ENCODE assay signal across 1 cellular context in the genomic region with DNA sequence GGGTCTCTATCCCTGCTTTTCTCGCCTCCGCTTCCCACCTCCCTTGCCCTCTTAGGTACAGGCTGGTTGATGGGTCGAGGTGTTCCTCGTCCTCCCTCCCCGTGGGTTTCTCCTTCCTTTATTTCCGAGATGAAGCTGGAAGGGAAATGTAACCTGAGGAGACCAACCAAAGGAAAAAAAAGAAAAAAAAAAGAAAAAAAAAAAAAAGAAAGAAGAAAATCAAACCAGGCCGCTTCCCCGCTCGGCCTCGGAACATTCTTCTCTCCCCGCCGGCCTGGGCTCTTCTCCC.
TF ChIP-seq lines count a peak whose summit lies in the region.

No MANE protein-coding gene starts in this region.

TF ChIP-seq in K562, 482 proteins besides CTCF, POLR2A, EP300 and RAD21:
- TF ChIP-seq SMARCB1 (IDR thresholded peaks at IDR 0.05; ENCODE audit: insufficient read length, low read depth) (no peak), LEF1 (IDR thresholded peaks at IDR 0.05) (no peak), FOXP1 (CRISPR knock-in tag; IDR thresholded peaks at IDR 0.05) (no peak), ZNF165 (CRISPR knock-in tag; IDR thresholded peaks at IDR 0.05; ENCODE audit: borderline replicate concordance) (no peak), TAF15 (IDR thresholded peaks at IDR 0.05; ENCODE audit: low read depth, low read length) (no peak), FOXJ3 (CRISPR knock-in tag; IDR thresholded peaks at IDR 0.05) (no peak), ELF1 (tag; IDR thresholded peaks at IDR 0.05) (no peak), HMG20B (CRISPR knock-in tag; IDR thresholded peaks at IDR 0.05) (no peak), BRD9 (IDR thresholded peaks at IDR 0.05; ENCODE audit: low read depth, partially characterized antibody) (no peak), BACH1 (tag; IDR thresholded peaks at IDR 0.05) (no peak), RBM22 (IDR thresholded peaks at IDR 0.05; ENCODE audit: low read depth, low read length, poor library complexity, severe bottlenecking) (no peak), ZBTB1 (CRISPR knock-in tag; IDR thresholded peaks at IDR 0.05; ENCODE audit: borderline replicate concordance, low read depth) (no peak), ELF4 (CRISPR knock-in tag; IDR thresholded peaks at IDR 0.05) (no peak), NR2C2 (CRISPR knock-in tag; IDR thresholded peaks at IDR 0.05) (no peak), NR2C2 (tag; IDR thresholded peaks at IDR 0.05) (no peak), STAT5B (CRISPR knock-in tag; IDR thresholded peaks at IDR 0.05) (no peak)
- TF ChIP-seq, protein P1, sequence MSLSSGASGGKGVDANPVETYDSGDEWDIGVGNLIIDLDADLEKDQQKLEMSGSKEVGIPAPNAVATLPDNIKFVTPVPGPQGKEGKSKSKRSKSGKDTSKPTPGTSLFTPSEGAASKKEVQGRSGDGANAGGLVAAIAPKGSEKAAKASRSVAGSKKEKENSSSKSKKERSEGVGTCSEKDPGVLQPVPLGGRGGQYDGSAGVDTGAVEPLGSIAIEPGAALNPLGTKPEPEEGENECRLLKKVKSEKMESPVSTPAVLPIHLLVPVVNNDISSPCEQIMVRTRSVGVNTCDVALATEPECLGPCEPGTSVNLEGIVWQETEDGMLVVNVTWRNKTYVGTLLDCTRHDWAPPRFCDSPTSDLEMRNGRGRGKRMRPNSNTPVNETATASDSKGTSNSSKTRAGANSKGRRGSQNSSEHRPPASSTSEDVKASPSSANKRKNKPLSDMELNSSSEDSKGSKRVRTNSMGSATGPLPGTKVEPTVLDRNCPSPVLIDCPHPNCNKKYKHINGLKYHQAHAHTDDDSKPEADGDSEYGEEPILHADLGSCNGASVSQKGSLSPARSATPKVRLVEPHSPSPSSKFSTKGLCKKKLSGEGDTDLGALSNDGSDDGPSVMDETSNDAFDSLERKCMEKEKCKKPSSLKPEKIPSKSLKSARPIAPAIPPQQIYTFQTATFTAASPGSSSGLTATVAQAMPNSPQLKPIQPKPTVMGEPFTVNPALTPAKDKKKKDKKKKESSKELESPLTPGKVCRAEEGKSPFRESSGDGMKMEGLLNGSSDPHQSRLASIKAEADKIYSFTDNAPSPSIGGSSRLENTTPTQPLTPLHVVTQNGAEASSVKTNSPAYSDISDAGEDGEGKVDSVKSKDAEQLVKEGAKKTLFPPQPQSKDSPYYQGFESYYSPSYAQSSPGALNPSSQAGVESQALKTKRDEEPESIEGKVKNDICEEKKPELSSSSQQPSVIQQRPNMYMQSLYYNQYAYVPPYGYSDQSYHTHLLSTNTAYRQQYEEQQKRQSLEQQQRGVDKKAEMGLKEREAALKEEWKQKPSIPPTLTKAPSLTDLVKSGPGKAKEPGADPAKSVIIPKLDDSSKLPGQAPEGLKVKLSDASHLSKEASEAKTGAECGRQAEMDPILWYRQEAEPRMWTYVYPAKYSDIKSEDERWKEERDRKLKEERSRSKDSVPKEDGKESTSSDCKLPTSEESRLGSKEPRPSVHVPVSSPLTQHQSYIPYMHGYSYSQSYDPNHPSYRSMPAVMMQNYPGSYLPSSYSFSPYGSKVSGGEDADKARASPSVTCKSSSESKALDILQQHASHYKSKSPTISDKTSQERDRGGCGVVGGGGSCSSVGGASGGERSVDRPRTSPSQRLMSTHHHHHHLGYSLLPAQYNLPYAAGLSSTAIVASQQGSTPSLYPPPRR (CRISPR knock-in tag; IDR thresholded peaks at IDR 0.05; ENCODE audit: borderline replicate concordance) = no peak
- TF ChIP-seq, protein P2, sequence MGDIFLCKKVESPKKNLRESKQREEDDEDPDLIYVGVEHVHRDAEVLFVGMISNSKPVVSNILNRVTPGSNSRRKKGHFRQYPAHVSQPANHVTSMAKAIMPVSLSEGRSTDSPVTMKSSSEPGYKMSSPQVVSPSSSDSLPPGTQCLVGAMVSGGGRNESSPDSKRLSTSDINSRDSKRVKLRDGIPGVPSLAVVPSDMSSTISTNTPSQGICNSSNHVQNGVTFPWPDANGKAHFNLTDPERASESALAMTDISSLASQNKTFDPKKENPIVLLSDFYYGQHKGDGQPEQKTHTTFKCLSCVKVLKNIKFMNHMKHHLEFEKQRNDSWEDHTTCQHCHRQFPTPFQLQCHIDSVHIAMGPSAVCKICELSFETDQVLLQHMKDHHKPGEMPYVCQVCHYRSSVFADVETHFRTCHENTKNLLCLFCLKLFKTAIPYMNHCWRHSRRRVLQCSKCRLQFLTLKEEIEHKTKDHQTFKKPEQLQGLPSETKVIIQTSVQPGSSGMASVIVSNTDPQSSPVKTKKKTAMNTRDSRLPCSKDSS (IDR thresholded peaks at IDR 0.05; ENCODE audit: low read depth, partially characterized antibody) = no peak
- TF ChIP-seq, protein P3, sequence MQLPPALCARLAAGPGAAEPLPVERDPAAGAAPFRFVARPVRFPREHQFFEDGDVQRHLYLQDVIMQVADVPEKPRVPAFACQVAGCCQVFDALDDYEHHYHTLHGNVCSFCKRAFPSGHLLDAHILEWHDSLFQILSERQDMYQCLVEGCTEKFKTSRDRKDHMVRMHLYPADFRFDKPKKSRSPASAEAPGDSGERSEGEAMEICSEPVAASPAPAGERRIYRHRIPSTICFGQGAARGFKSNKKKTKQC (CRISPR knock-in tag; IDR thresholded peaks at IDR 0.05) = no peak
